In genomic region chr3:73729969-73730440, GRCh38 we compare ENCODE assay signal across 15 cellular contexts.
DNase-seq lines count a peak whose midpoint lies in the region; ATAC-seq and TF ChIP-seq lines count a peak whose summit lies in the region.
"Had no signal": no experiment of that assay in that cellular context is flagged by ENCODE, and none has a peak within 500 bp of the region (broad histone marks: within the 10 kb centered on the region; RNA-seq: fewer than 3 reads in every experiment).

No MANE protein-coding gene starts in this region.

- no peaks in the 10 kb centered on the region for H3K36me3 Mint-ChIP-seq in mesothelial cell of epicardium

- H3K4me1 Mint-ChIP-seq in mesothelial cell of epicardium, result peaks cover 34% of the 10 kb centered on the region
- H3K4me1 Mint-ChIP-seq: activated CD4-positive, alpha-beta T cell treated with anti-CD3 and anti-CD28 coated beads, Interleukin-2, amount 10 ng/mL, durations not matched to agents 24 days and 14 days had no signal

- no peak overlapping the region for H3K4me3 Mint-ChIP-seq in mesothelial cell of epicardium
- H3K4me3 Mint-ChIP-seq: activated CD4-positive, alpha-beta T cell treated with anti-CD3 and anti-CD28 coated beads, Interleukin-2, amount 10 ng/mL, durations not matched to agents 24 days and 14 days; activated naive CD4-positive, alpha-beta T cell treated with anti-CD3 and anti-CD28 coated beads for 36 hours had no signal

- no peak for TF ChIP-seq CTCF in mesothelial cell of epicardium (IDR thresholded peaks at IDR 0.05; ENCODE audit: unreplicated experiment)

- H3K27ac Mint-ChIP-seq in mesothelial cell of epicardium, result no peak overlapping the region
- H3K27ac Mint-ChIP-seq: activated CD4-positive, alpha-beta T cell treated with anti-CD3 and anti-CD28 coated beads, Interleukin-2, amount 10 ng/mL, durations not matched to agents 24 days and 14 days; activated naive CD4-positive, alpha-beta T cell treated with anti-CD3 and anti-CD28 coated beads for 36 hours had no signal

- H3K27me3 Mint-ChIP-seq in mesothelial cell of epicardium (ENCODE audit: low read depth), result no peaks in the 10 kb centered on the region
- H3K27me3 Mint-ChIP-seq: activated CD4-positive, alpha-beta T cell treated with anti-CD3 and anti-CD28 coated beads, Interleukin-2, amount 10 ng/mL, durations not matched to agents 24 days and 14 days had no signal

- H3K4me3 ChIP-seq in skeletal muscle cell (ENCODE audit: low read depth, low read length), result no peak overlapping the region
- H3K4me3 ChIP-seq: body of pancreas had no signal

- DNase-seq in NCI-H69 (lab: John Stamatoyannopoulos, UW), result peak; percentile 21
- peak; percentile 70 for DNase-seq in ecto neural progenitor cell (ENCODE audit: low spot score)
- peak; percentile 72 for DNase-seq in left kidney (ENCODE audit: low read depth, low spot score)
- DNase-seq in skeletal muscle cell (ENCODE audit: low read depth), result peak; percentile 69
- no peak for DNase-seq in mesothelial cell of epicardium (ENCODE audit: low spot score in 2 of 2, unreplicated experiment in 2 of 2)
- no peak for DNase-seq in NCI-H2196 treated with DMSO at 0.1 percent for 48 hours (lab: John Stamatoyannopoulos, UW; ENCODE audit: unreplicated experiment)
- DNase-seq in NCI-H1048 (lab: John Stamatoyannopoulos, UW), result no peak
- DNase-seq: activated CD4-positive, alpha-beta T cell treated with anti-CD3 and anti-CD28 coated beads, Interleukin-2, amount 10 ng/mL, durations not matched to agents 24 days and 14 days; activated naive CD4-positive, alpha-beta T cell treated with anti-CD3 and anti-CD28 coated beads for 36 hours; AML-193; NCI-H1092; NCI-H2227 treated with DMSO at 0.1 percent for 48 hours; T-helper 9 cell had no signal

- H3K9me3 Mint-ChIP-seq in mesothelial cell of epicardium, result peaks cover 4% of the 10 kb centered on the region
- H3K9me3 Mint-ChIP-seq: activated naive CD4-positive, alpha-beta T cell treated with anti-CD3 and anti-CD28 coated beads for 36 hours had no signal

- ATAC-seq in GM21723 (IDR thresholded peaks at IDR 0.05; ENCODE audit: unreplicated experiment), result no peak
- ATAC-seq: body of pancreas had no signal

Comparison
In these comparisons a context has a peak if more than half of its experiments do, and no peak if none do; other contexts are left out.
1. DNase-seq: peak in NCI-H69 (single experiment), ecto neural progenitor cell (single experiment), left kidney (single experiment) and skeletal muscle cell (single experiment); none in mesothelial cell of epicardium (0 of 2), NCI-H2196 treated with DMSO at 0.1 percent for 48 hours (single experiment) and NCI-H1048 (single experiment).